ENCODE assay signal across 13 cellular contexts in genomic region chrX:137428777-137429564, GRCh38.
DNase-seq lines count a peak whose midpoint lies in the region; ATAC-seq, FAIRE-seq and TF ChIP-seq lines count a peak whose summit lies in the region.
"Had no signal": no experiment of that assay in that cellular context is flagged by ENCODE, and none has a peak within 500 bp of the region (broad histone marks: within the 10 kb centered on the region; RNA-seq: fewer than 3 reads in every experiment).

No MANE protein-coding gene starts in this region.

- H3K9me3 ChIP-seq in K562 (replicated peaks; ENCODE audit: control insufficient read depth, insufficient read depth, low read depth, low read length) (no peaks in the 10 kb centered on the region), stomach smooth muscle (ENCODE audit: control insufficient read depth in 2 of 2, low read length in 2 of 2) (peaks cover 0 to 4% of the 10 kb centered on the region in 2 donors), body of pancreas (no peaks in the 10 kb centered on the region)

- TF ChIP-seq RAD21 in K562 (CRISPR knock-in tag; conservative IDR thresholded peaks at IDR 0.05 in 1 of 2, IDR thresholded peaks at IDR 0.05 in 1 of 2) = no peak

- H3K27me3 ChIP-seq in K562 (ENCODE audit: control insufficient read depth in 2 of 2, insufficient read depth in 2 of 2, low read length in 2 of 2) (peaks cover 8 to 31% of the 10 kb centered on the region in 2 experiments; a peak in 4 of 5 replicates), stomach smooth muscle (ENCODE audit: control insufficient read depth in 1 of 2, insufficient read depth in 2 of 2, low read length in 2 of 2) (peaks cover 45 to 49% of the 10 kb centered on the region in 2 donors), body of pancreas (peaks cover 5 to 13% of the 10 kb centered on the region in 2 donors)

- POLR2A ChIA-PET in K562 (lab: Yijun Ruan, JAX) = no interaction called here

- H3K79me2 ChIP-seq in K562 (ENCODE audit: control insufficient read depth, insufficient read depth, low read length) = no peaks in the 10 kb centered on the region

- in situ Hi-C loops in K562 (cut with MboI) = no loop called here

- peaks cover 30% of the 10 kb centered on the region for H3K27me3 Mint-ChIP-seq in activated naive CD4-positive, alpha-beta T cell treated with anti-CD3 and anti-CD28 coated beads, Interleukin-2, amount 50 U/mL, for 24 hours
- H3K27me3 Mint-ChIP-seq in memory B cell = peaks cover 11% of the 10 kb centered on the region

- H3K9me3 Mint-ChIP-seq in activated naive CD4-positive, alpha-beta T cell treated with anti-CD3 and anti-CD28 coated beads, Interleukin-2, amount 50 U/mL, for 24 hours = no peaks in the 10 kb centered on the region
- H3K9me3 Mint-ChIP-seq in memory B cell = peaks cover 3% of the 10 kb centered on the region

- TF ChIP-seq CTCF in K562 (IDR thresholded peaks at IDR 0.05 in 2 of 3, conservative IDR thresholded peaks at IDR 0.05 in 1 of 3; ENCODE audit: insufficient read depth in 2 of 3, low read depth in 1 of 3, low read length in 3 of 3) (0 out of 6 replicates have a peak, but pooled peaks of 1 of the 3 experiments have one; percentile 4), body of pancreas (IDR thresholded peaks at IDR 0.05) (no peak)

- intact Hi-C loops in K562 (cut with micrococcal nuclease) (no loop called here), body of pancreas (cut with DNase I) (no loop called here)

- no peak overlapping the region for H3K4me2 ChIP-seq in K562 (ENCODE audit: insufficient read depth, low read length)

- BruUV-seq in K562 (replicated peaks; lab: Mats Ljungman, UMichigan) = no TSS peak

- no peak overlapping the region for H3K4me3 ChIP-seq in K562
- peak overlapping the region; percentile 63 to 67 for H3K4me3 ChIP-seq in stomach smooth muscle (ENCODE audit: low read length in 2 of 2)
- H3K4me3 ChIP-seq in body of pancreas = no peak overlapping the region

- peaks cover 5% of the 10 kb centered on the region for H3K4me1 Mint-ChIP-seq in activated naive CD4-positive, alpha-beta T cell treated with anti-CD3 and anti-CD28 coated beads, Interleukin-2, amount 50 U/mL, for 24 hours
- no peaks in the 10 kb centered on the region for H3K4me1 Mint-ChIP-seq in memory B cell

- peak; percentile 71 for ATAC-seq in K562
- no peak for ATAC-seq in memory B cell (ENCODE audit: low read depth)
- no peak for ATAC-seq in body of pancreas

- no peak for FAIRE-seq in K562 (lab: Jason Lieb, UNC)
- FAIRE-seq: GM19239, small intestine had no signal

- TF ChIP-seq POLR2A in K562 (conservative IDR thresholded peaks at IDR 0.05) (no peak), body of pancreas (IDR thresholded peaks at IDR 0.05) (no peak)

- no peaks in the 10 kb centered on the region for H3K36me3 Mint-ChIP-seq in activated naive CD4-positive, alpha-beta T cell treated with anti-CD3 and anti-CD28 coated beads, Interleukin-2, amount 50 U/mL, for 24 hours
- H3K36me3 Mint-ChIP-seq in memory B cell = peaks cover 2% of the 10 kb centered on the region

- CTCF ChIA-PET in K562 (lab: Yijun Ruan, JAX; ENCODE audit: low intra/inter-chr PET ratio) = no interaction called here

- H3K9me1 ChIP-seq in K562 (ENCODE audit: control insufficient read depth, insufficient read depth, low read length) = no peaks in the 10 kb centered on the region

- H3K4me1 ChIP-seq in K562 (replicated peaks in 1 of 2; ENCODE audit: control insufficient read depth in 2 of 2, insufficient read depth in 2 of 2, low read length in 2 of 2) (peaks cover 0 to 10% of the 10 kb centered on the region in 2 experiments; a peak in 2 of 5 replicates), stomach smooth muscle (ENCODE audit: control insufficient read depth, insufficient read depth, low read length) (peaks cover 8% of the 10 kb centered on the region), body of pancreas (peaks cover 16% of the 10 kb centered on the region)

- WGBS in K562 (ENCODE audit: insufficient coverage, low coverage, missing lambda C conversion rate) = 15% methylated on average over 31 of the region's 43 CpGs
- WGBS in body of pancreas, 2 donors = 4% methylated on average over 5 to 24 of the region's 43 CpGs

- TF ChIP-seq EP300 in K562 (IDR thresholded peaks at IDR 0.05; ENCODE audit: low read length) = no peak

- no peak for DNase-seq in activated naive CD4-positive, alpha-beta T cell (lab: John Stamatoyannopoulos, UW)
- peak in 2 of 4 experiments; percentile 12 to 13 for DNase-seq in K562 (ENCODE audit: extremely low read depth in 1 of 4, low spot score in 3 of 4)
- DNase-seq in memory B cell (ENCODE audit: low spot score in 2 of 2) = no peak
- DNase-seq in body of pancreas = no peak
- no peak for DNase-seq in hepatic stellate cell (ENCODE audit: low spot score)
- no peak for DNase-seq in NCI-H69 (lab: John Stamatoyannopoulos, UW)
- DNase-seq: NCI-H1105, OCI-M1, small intestine, T1000 had no signal

- no peak overlapping the region for H3K27ac Mint-ChIP-seq in activated naive CD4-positive, alpha-beta T cell treated with anti-CD3 and anti-CD28 coated beads, Interleukin-2, amount 50 U/mL, for 24 hours
- no peak overlapping the region for H3K27ac Mint-ChIP-seq in memory B cell

- H2AFZ ChIP-seq in K562 (ENCODE audit: low read depth, low read length) = no peak overlapping the region

- H3K4me3 Mint-ChIP-seq in activated naive CD4-positive, alpha-beta T cell treated with anti-CD3 and anti-CD28 coated beads, Interleukin-2, amount 50 U/mL, for 24 hours = peak overlapping the region; percentile 69
- H3K4me3 Mint-ChIP-seq in memory B cell = peak overlapping the region; percentile 59

- H3K9ac ChIP-seq in K562 (ENCODE audit: insufficient read depth in 1 of 2, low read depth in 2 of 2, low read length in 2 of 2) (no peak overlapping the region), stomach smooth muscle (ENCODE audit: low read length in 2 of 2) (no peak overlapping the region)

- H4K20me1 ChIP-seq in K562 (replicated peaks; ENCODE audit: control insufficient read depth, insufficient read depth, low read length) = no peaks in the 10 kb centered on the region

- no peaks in the 10 kb centered on the region for H3K36me3 ChIP-seq in K562 (ENCODE audit: control insufficient read depth, insufficient read depth, low read length)
- H3K36me3 ChIP-seq in stomach smooth muscle (ENCODE audit: control insufficient read depth in 2 of 2, insufficient read depth in 2 of 2, low read length in 2 of 2) = no peaks in the 10 kb centered on the region
- no peaks in the 10 kb centered on the region for H3K36me3 ChIP-seq in body of pancreas (replicated peaks in 1 of 2; ENCODE audit: insufficient read depth in 1 of 2, low read depth in 2 of 2)

- H3K27ac ChIP-seq in K562 (ENCODE audit: extremely low read depth, low read depth, low read length) (no peak overlapping the region), stomach smooth muscle (ENCODE audit: low read length) (no peak overlapping the region), body of pancreas (no peak overlapping the region)

TF ChIP-seq in K562, 482 proteins besides CTCF, POLR2A, EP300 and RAD21:
- no peak for TF ChIP-seq C11orf30 (IDR thresholded peaks at IDR 0.05; ENCODE audit: low read depth)
- no peak for TF ChIP-seq TEAD4 (IDR thresholded peaks at IDR 0.05; ENCODE audit: low read length)
- TF ChIP-seq TEAD4 (CRISPR knock-in tag; IDR thresholded peaks at IDR 0.05; ENCODE audit: borderline replicate concordance) = no peak
- no peak for TF ChIP-seq PHB (CRISPR knock-in tag; IDR thresholded peaks at IDR 0.05)
- TF ChIP-seq CEBPG (CRISPR knock-in tag; IDR thresholded peaks at IDR 0.05) = no peak
- TF ChIP-seq CEBPG (tag; conservative IDR thresholded peaks at IDR 0.05 in 1 of 2, IDR thresholded peaks at IDR 0.05 in 1 of 2) = no peak
- TF ChIP-seq, protein P1, sequence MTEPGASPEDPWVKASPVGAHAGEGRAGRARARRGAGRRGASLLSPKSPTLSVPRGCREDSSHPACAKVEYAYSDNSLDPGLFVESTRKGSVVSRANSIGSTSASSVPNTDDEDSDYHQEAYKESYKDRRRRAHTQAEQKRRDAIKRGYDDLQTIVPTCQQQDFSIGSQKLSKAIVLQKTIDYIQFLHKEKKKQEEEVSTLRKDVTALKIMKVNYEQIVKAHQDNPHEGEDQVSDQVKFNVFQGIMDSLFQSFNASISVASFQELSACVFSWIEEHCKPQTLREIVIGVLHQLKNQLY (CRISPR knock-in tag; conservative IDR thresholded peaks at IDR 0.05) = no peak
- no peak for TF ChIP-seq ZNF79 (CRISPR knock-in tag; IDR thresholded peaks at IDR 0.05; ENCODE audit: low read depth)
- no peak for TF ChIP-seq PRPF4 (IDR thresholded peaks at IDR 0.05; ENCODE audit: insufficient read depth, low read depth, low read length, poor library complexity, severe bottlenecking)
- TF ChIP-seq MAZ (CRISPR knock-in tag; conservative IDR thresholded peaks at IDR 0.05 in 1 of 2, IDR thresholded peaks at IDR 0.05 in 1 of 2) = no peak
- TF ChIP-seq ZNF239 (CRISPR knock-in tag; IDR thresholded peaks at IDR 0.05) = no peak
- no peak for TF ChIP-seq KDM1A (IDR thresholded peaks at IDR 0.05)
- no peak for TF ChIP-seq HNRNPLL (IDR thresholded peaks at IDR 0.05; ENCODE audit: low read depth, low read length, poor library complexity, severe bottlenecking)
- TF ChIP-seq RBM15 (IDR thresholded peaks at IDR 0.05; ENCODE audit: insufficient read depth, low read length) = no peak
- TF ChIP-seq, protein P2, sequence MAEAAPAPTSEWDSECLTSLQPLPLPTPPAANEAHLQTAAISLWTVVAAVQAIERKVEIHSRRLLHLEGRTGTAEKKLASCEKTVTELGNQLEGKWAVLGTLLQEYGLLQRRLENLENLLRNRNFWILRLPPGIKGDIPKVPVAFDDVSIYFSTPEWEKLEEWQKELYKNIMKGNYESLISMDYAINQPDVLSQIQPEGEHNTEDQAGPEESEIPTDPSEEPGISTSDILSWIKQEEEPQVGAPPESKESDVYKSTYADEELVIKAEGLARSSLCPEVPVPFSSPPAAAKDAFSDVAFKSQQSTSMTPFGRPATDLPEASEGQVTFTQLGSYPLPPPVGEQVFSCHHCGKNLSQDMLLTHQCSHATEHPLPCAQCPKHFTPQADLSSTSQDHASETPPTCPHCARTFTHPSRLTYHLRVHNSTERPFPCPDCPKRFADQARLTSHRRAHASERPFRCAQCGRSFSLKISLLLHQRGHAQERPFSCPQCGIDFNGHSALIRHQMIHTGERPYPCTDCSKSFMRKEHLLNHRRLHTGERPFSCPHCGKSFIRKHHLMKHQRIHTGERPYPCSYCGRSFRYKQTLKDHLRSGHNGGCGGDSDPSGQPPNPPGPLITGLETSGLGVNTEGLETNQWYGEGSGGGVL (CRISPR knock-in tag; IDR thresholded peaks at IDR 0.05) = no peak
- TF ChIP-seq ZNF143 (CRISPR knock-in tag; IDR thresholded peaks at IDR 0.05) = no peak

Comparison
In these comparisons a context has a peak if more than half of its experiments do, and no peak if none do; other contexts are left out.
1. H3K4me3 ChIP-seq: peak in stomach smooth muscle (2 of 2); none in K562 (single experiment) and body of pancreas (0 of 2).